In the genomic region with DNA sequence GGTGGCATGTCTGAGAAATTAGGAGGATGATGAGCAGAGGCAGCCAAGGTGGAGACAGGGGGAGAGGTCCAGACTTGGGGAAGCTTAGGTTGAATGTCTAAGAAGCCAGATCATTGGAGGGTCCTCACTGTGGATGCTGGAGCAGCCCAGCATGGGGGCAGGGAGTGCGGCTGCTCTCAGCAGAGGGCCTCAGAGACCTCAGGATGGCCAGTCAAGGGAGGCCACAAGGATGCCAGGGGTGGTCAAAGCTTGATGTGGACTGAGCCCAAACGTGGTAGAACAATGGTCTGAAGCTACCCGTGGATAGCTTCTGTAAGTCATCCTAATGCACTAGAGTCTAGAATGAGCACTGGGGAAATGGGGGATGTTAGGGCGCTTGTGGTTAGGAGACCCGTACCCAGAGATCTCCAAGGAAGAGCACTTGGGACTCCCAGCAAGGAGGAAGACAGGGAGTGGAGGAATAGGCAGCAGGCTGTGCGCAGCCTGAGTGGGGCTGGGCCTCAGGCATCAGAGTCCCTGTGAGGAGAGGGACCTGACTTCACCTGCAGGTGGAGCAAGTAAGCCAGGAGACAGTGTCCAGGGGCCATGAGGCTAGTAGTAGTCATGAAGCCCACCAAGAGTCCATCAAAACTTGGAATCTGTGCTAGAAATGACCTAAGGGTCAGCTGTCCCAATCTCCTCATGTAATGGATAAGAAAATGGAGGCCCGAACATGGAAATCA, we compare ENCODE assay signal across 9 cellular contexts. TPM values are rescaled to one million over a fixed set of nuclear protein-coding genes. Genes with fewer than 3 reads are reported as not detected.
A peak's percentile ranks its signal among the peaks of the same experiment; 100 is the strongest.
DNase-seq lines count a peak whose midpoint lies in the region; ATAC-seq and TF ChIP-seq lines count a peak whose summit lies in the region.
"Had no signal": no experiment of that assay in that cellular context is flagged by ENCODE, and none has a peak within 500 bp of the region (broad histone marks: within the 10 kb centered on the region; RNA-seq: fewer than 3 reads in every experiment).

No MANE protein-coding gene starts in this region.

- 76 to 86% (median 79%) methylated on average over 7 of the region's 7 CpGs for WGBS in psoas muscle, 3 donors

- no peaks in the 10 kb centered on the region for H3K9me3 ChIP-seq in psoas muscle

- peak; percentile 5 for DNase-seq in NCI-H510A treated with DMSO at 0.1 percent for 48 hours (lab: John Stamatoyannopoulos, UW)
- DNase-seq in NCI-H510A (lab: John Stamatoyannopoulos, UW) = no peak
- peak; percentile 48 for DNase-seq in NAMALWA (ENCODE audit: low spot score)
- DNase-seq in chondrocyte (ENCODE audit: low spot score) = no peak
- DNase-seq in psoas muscle = no peak
- DNase-seq in LoVo (ENCODE audit: low spot score) = no peak
- no peak for DNase-seq in activated CD4-positive, alpha-beta T cell treated with anti-CD3 and anti-CD28 coated beads for 4 hours
- DNase-seq: CD4-positive, alpha-beta memory T cell had no signal

- no peaks in the 10 kb centered on the region for H3K36me3 ChIP-seq in psoas muscle (ENCODE audit: insufficient read depth in 1 of 2, low read depth in 1 of 2)

- no peaks in the 10 kb centered on the region for H3K36me3 Mint-ChIP-seq in chondrocyte (ENCODE audit: low read depth)
- H3K36me3 Mint-ChIP-seq: CD4-positive, alpha-beta memory T cell had no signal

- ATAC-seq in psoas muscle (no peak), HG02938 (IDR thresholded peaks at IDR 0.05; ENCODE audit: unreplicated experiment) (no peak)

- TF ChIP-seq CTCF in chondrocyte (IDR thresholded peaks at IDR 0.05) (peak; percentile 62), psoas muscle (IDR thresholded peaks at IDR 0.05) (peak; percentile 20)

- H3K4me1 ChIP-seq in psoas muscle = no peaks in the 10 kb centered on the region

- no peaks in the 10 kb centered on the region for H3K4me1 Mint-ChIP-seq in chondrocyte (ENCODE audit: low read depth)

- no peaks in the 10 kb centered on the region for H3K9me3 Mint-ChIP-seq in chondrocyte (ENCODE audit: low read depth)
- H3K9me3 Mint-ChIP-seq: CD4-positive, alpha-beta memory T cell had no signal

- no peak overlapping the region for H3K27ac Mint-ChIP-seq in chondrocyte (ENCODE audit: unreplicated experiment)
- H3K27ac Mint-ChIP-seq: CD4-positive, alpha-beta memory T cell had no signal

- H3K4me3 ChIP-seq in psoas muscle = no peak overlapping the region

- H3K4me3 Mint-ChIP-seq in chondrocyte (ENCODE audit: unreplicated experiment) = no peak overlapping the region
- H3K4me3 Mint-ChIP-seq: CD4-positive, alpha-beta memory T cell had no signal

- H3K27me3 ChIP-seq in psoas muscle (ENCODE audit: insufficient read depth in 3 of 3, low read length in 2 of 3) = peaks cover 0 to 15% (median 3%) of the 10 kb centered on the region in 3 donors

- no peak overlapping the region for H3K27ac ChIP-seq in psoas muscle

- peaks cover 42% of the 10 kb centered on the region for H3K27me3 Mint-ChIP-seq in chondrocyte (ENCODE audit: low read depth)

- intact Hi-C loops in psoas muscle (cut with DNase I) = loop anchor here (2.0 to 10.0 kb wide), 4 partner anchors 44 to 401 kb away; partner anchors contain the start of gene S100A2 (in 1 of the 2)

RNA-seq across cellular contexts. Expression of gene S100A9, which starts 4.3 kb away (rescaled TPM):
- total RNA-seq in chondrocyte = not detected in 3 replicates
- total RNA-seq in psoas muscle = 10 to 100 TPM; 26.4 to 60.3 (median 52.2) TPM
- 100 to 1,000 TPM in 1 of 3 donors, 10 to 100 TPM in 2; 38.8 to 111 (median 46.1) TPM for polyA plus RNA-seq in psoas muscle

RNA-seq across cellular contexts. Expression of gene PGLYRP4, which starts 4.7 kb away (rescaled TPM):
- not detected in 3 replicates for total RNA-seq in chondrocyte
- total RNA-seq in psoas muscle = not detected
- polyA plus RNA-seq in psoas muscle = not detected
- total RNA-seq: CD4-positive, alpha-beta memory T cell had no signal
- polyA plus RNA-seq: CD4-positive, alpha-beta memory T cell had no signal

RNA-seq across cellular contexts. Expression of gene S100A12, which starts 22.0 kb away (rescaled TPM):
- total RNA-seq in chondrocyte (not detected in 3 replicates), psoas muscle (1 to 10 TPM; 1.2 to 2.8 (median 1.8) TPM)
- 1 to 10 TPM in 2 of 3 donors, under 1 TPM in 1; 0.40 to 3.5 (median 1.0) TPM for polyA plus RNA-seq in psoas muscle
- total RNA-seq: CD4-positive, alpha-beta memory T cell had no signal

RNA-seq across cellular contexts. Expression of gene S100A8, which starts 37.5 kb away (rescaled TPM):
- not detected in 3 replicates for total RNA-seq in chondrocyte
- total RNA-seq in psoas muscle = 10 to 100 TPM; 26.0 to 57.0 (median 33.5) TPM
- 10 to 100 TPM; 16.8 to 30.6 (median 25.2) TPM for polyA plus RNA-seq in psoas muscle

RNA-seq across cellular contexts. Expression of gene PGLYRP3, which starts 40.6 kb away (rescaled TPM):
- total RNA-seq in chondrocyte (not detected in 3 replicates), psoas muscle (not detected)
- polyA plus RNA-seq in psoas muscle = not detected
- total RNA-seq: CD4-positive, alpha-beta memory T cell had no signal
- polyA plus RNA-seq: CD4-positive, alpha-beta memory T cell had no signal

Comparison
In these comparisons a context has a peak if more than half of its experiments do, and no peak if none do; other contexts are left out.
1. DNase-seq: peak in NCI-H510A treated with DMSO at 0.1 percent for 48 hours (single experiment) and NAMALWA (single experiment); none in NCI-H510A (single experiment), chondrocyte (single experiment), psoas muscle (0 of 2), LoVo (single experiment) and activated CD4-positive, alpha-beta T cell treated with anti-CD3 and anti-CD28 coated beads for 4 hours (0 of 2).
2. RNA of gene S100A9, which starts 4.3 kb away (total RNA-seq): 26.4 to 60.3 TPM in psoas muscle; not detected in chondrocyte; every median in the first group is over 10 times any median in the second.